21 cellular contexts compared by ENCODE assay signal in genomic region chr3:78497692-78498091, GRCh38.
A peak's percentile ranks its signal among the peaks of the same experiment; 100 is the strongest.
DNase-seq lines count a peak whose midpoint lies in the region; ATAC-seq and TF ChIP-seq lines count a peak whose summit lies in the region.
"Had no signal": no experiment of that assay in that cellular context is flagged by ENCODE, and none has a peak within 500 bp of the region (broad histone marks: within the 10 kb centered on the region; RNA-seq: fewer than 3 reads in every experiment).

No MANE protein-coding gene starts in this region.

- DNase-seq in SHP77 treated with DMSO at 0.1 percent for 48 hours (lab: John Stamatoyannopoulos, UW) (peak; percentile 76), SHP77 (lab: John Stamatoyannopoulos, UW) (no peak), fibroblast of villous mesenchyme (ENCODE audit: low read depth) (peak; percentile 52), upper lobe of right lung (no peak), HuH-7.5 (ENCODE audit: low spot score) (no peak), progenitor cell of endocrine pancreas (ENCODE audit: low spot score, unreplicated experiment) (no peak)
- DNase-seq: activated CD4-positive, alpha-beta memory T cell treated with anti-CD3 and anti-CD28 coated beads for 36 hours; activated T-cell treated with anti-CD3 and anti-CD28 coated beads, Interleukin-2, amount 50 U/mL, for 24 hours; effector memory CD8-positive, alpha-beta T cell; RPMI8226; stimulated activated CD4-positive, alpha-beta T cell treated with anti-CD3 and anti-CD28 coated beads, Interleukin-15, amount 100 ng/mL, for 24 hours; T-helper 1 cell; uterus; WERI-Rb-1 had no signal

- ATAC-seq in SK-N-SH treated with all-trans-retinoic acid at 6 μM for 48 hours: no peak
- ATAC-seq in upper lobe of right lung: no peak
- ATAC-seq in HG03520 (IDR thresholded peaks at IDR 0.05; ENCODE audit: unreplicated experiment): no peak
- ATAC-seq: effector memory CD8-positive, alpha-beta T cell; GM12878; natural killer cell treated with Interleukin-12 subunit alpha and Interleukin-12 subunit beta and Interleukin-15 and Interleukin-18, amount 100 ng/mL, for 72 hours had no signal

- H3K4me3 ChIP-seq in fibroblast of villous mesenchyme (ENCODE audit: low read depth, low read length): no peak overlapping the region
- H3K4me3 ChIP-seq in upper lobe of right lung: no peak overlapping the region
- H3K4me3 ChIP-seq: cardiac muscle cell, GM12878, uterus had no signal

- H3K36me3 ChIP-seq in upper lobe of right lung: no peaks in the 10 kb centered on the region
- H3K36me3 ChIP-seq: cardiac muscle cell, uterus, WERI-Rb-1 had no signal

- H3K4me1 ChIP-seq in upper lobe of right lung: peaks cover 13% of the 10 kb centered on the region
- H3K4me1 ChIP-seq: uterus had no signal

- no peak overlapping the region for H3K4me3 Mint-ChIP-seq in progenitor cell of endocrine pancreas (ENCODE audit: low read depth)
- H3K4me3 Mint-ChIP-seq: activated CD4-positive, alpha-beta memory T cell treated with anti-CD3 and anti-CD28 coated beads for 36 hours; activated naive CD8-positive, alpha-beta T cell; activated T-cell treated with anti-CD3 and anti-CD28 coated beads, Interleukin-2, amount 50 U/mL, for 24 hours; effector memory CD8-positive, alpha-beta T cell; natural killer cell treated with Interleukin-12 subunit alpha and Interleukin-12 subunit beta and Interleukin-15 and Interleukin-18, amount 100 ng/mL, for 72 hours; stimulated activated naive CD8-positive, alpha-beta T cell treated with anti-CD3 and anti-CD28 coated beads, Interleukin-15, Interleukin-2, amounts not matched to agents 100 ng/mL and 50 ng/mL, for 24 hours had no signal

- no peak overlapping the region for H3K27ac Mint-ChIP-seq in progenitor cell of endocrine pancreas
- H3K27ac Mint-ChIP-seq: activated CD4-positive, alpha-beta memory T cell treated with anti-CD3 and anti-CD28 coated beads for 36 hours; activated naive CD8-positive, alpha-beta T cell; activated T-cell treated with anti-CD3 and anti-CD28 coated beads, Interleukin-2, amount 50 U/mL, for 24 hours; effector memory CD8-positive, alpha-beta T cell; natural killer cell treated with Interleukin-12 subunit alpha and Interleukin-12 subunit beta and Interleukin-15 and Interleukin-18, amount 100 ng/mL, for 72 hours; stimulated activated naive CD8-positive, alpha-beta T cell treated with anti-CD3 and anti-CD28 coated beads, Interleukin-15, Interleukin-2, amounts not matched to agents 100 ng/mL and 50 ng/mL, for 24 hours had no signal

- no peaks in the 10 kb centered on the region for H3K27me3 Mint-ChIP-seq in progenitor cell of endocrine pancreas
- H3K27me3 Mint-ChIP-seq: activated CD4-positive, alpha-beta memory T cell treated with anti-CD3 and anti-CD28 coated beads for 36 hours; activated naive CD8-positive, alpha-beta T cell; activated T-cell treated with anti-CD3 and anti-CD28 coated beads, Interleukin-2, amount 50 U/mL, for 24 hours; effector memory CD8-positive, alpha-beta T cell; natural killer cell treated with Interleukin-12 subunit alpha and Interleukin-12 subunit beta and Interleukin-15 and Interleukin-18, amount 100 ng/mL, for 72 hours; stimulated activated naive CD8-positive, alpha-beta T cell treated with anti-CD3 and anti-CD28 coated beads, Interleukin-15, Interleukin-2, amounts not matched to agents 100 ng/mL and 50 ng/mL, for 24 hours had no signal

- no peaks in the 10 kb centered on the region for H3K9me3 ChIP-seq in upper lobe of right lung
- H3K9me3 ChIP-seq: uterus had no signal

- peaks cover 2% of the 10 kb centered on the region for H3K4me1 Mint-ChIP-seq in progenitor cell of endocrine pancreas (ENCODE audit: low read depth)

- H3K27me3 ChIP-seq in upper lobe of right lung: no peaks in the 10 kb centered on the region
- H3K27me3 ChIP-seq: cardiac muscle cell, uterus had no signal

- H3K27ac ChIP-seq in upper lobe of right lung: no peak overlapping the region
- H3K27ac ChIP-seq: cardiac muscle cell, uterus, WERI-Rb-1 had no signal

- H3K9me3 Mint-ChIP-seq in progenitor cell of endocrine pancreas (ENCODE audit: low read depth): no peaks in the 10 kb centered on the region

- H3K36me3 Mint-ChIP-seq in progenitor cell of endocrine pancreas (ENCODE audit: insufficient read depth): no peaks in the 10 kb centered on the region
- H3K36me3 Mint-ChIP-seq: activated CD4-positive, alpha-beta memory T cell treated with anti-CD3 and anti-CD28 coated beads for 36 hours; activated naive CD8-positive, alpha-beta T cell; natural killer cell treated with Interleukin-12 subunit alpha and Interleukin-12 subunit beta and Interleukin-15 and Interleukin-18, amount 100 ng/mL, for 72 hours had no signal

- no peak for TF ChIP-seq CTCF in fibroblast of villous mesenchyme (IDR thresholded peaks at IDR 0.05; ENCODE audit: insufficient read depth, low read depth, low read length)
- TF ChIP-seq CTCF in upper lobe of right lung (IDR thresholded peaks at IDR 0.05): peak; percentile 6
- TF ChIP-seq CTCF in progenitor cell of endocrine pancreas (IDR thresholded peaks at IDR 0.05; ENCODE audit: unreplicated experiment): no peak

- intact Hi-C loops in upper lobe of right lung (cut with DNase I): no loop called here

TF ChIP-seq in SK-N-SH treated with all-trans-retinoic acid at 6 μM for 48 hours, 23 proteins besides CTCF, POLR2A, EP300 and RAD21:
- TF ChIP-seq BACH2 (CRISPR knock-in tag; IDR thresholded peaks at IDR 0.05; ENCODE audit: borderline replicate concordance) (no peak), ISL1 (CRISPR knock-in tag; IDR thresholded peaks at IDR 0.05) (peak; percentile 11; the same call in 1 of the 2 replicates)

Comparison
In these comparisons a context has a peak if more than half of its experiments do, and no peak if none do; other contexts are left out.
1. DNase-seq: peak in SHP77 treated with DMSO at 0.1 percent for 48 hours (single experiment) and fibroblast of villous mesenchyme (single experiment); none in SHP77 (0 of 2), upper lobe of right lung (single experiment), HuH-7.5 (single experiment) and progenitor cell of endocrine pancreas (single experiment).